In the genomic region with DNA sequence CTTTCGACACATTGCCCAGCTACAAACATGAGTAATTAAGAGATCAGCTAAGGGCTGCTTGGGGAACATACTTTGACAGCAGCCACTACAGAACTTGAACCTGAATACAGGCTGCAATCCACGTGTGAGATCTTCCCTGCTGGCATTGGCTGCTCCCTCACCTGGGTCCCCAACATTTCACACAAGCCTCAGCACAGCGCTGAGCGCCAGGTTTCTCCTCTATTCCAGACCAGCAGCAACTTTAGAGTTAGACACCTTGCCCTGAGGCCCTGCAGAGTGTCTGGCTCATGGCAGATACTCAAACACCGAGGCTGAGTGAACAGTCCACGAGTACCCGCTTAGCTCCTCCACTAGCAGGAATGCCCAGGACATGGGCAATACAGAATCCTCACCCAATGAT, we compare ENCODE assay signal across 1 cellular context.
TF ChIP-seq lines count a peak whose summit lies in the region.

No MANE protein-coding gene starts in this region.

TF ChIP-seq in H1, 55 proteins besides CTCF, POLR2A, EP300 and RAD21:
- TF ChIP-seq RNF2 (IDR thresholded peaks at IDR 0.05; ENCODE audit: borderline replicate concordance, low read depth, low read length, missing control alignments, poor library complexity, severe bottlenecking) = no peak
- TF ChIP-seq NRF1 (IDR thresholded peaks at IDR 0.05; ENCODE audit: low read depth, low read length) = no peak
- no peak for TF ChIP-seq SAP30 (IDR thresholded peaks at IDR 0.05; ENCODE audit: insufficient read depth, insufficient replicate concordance, low read length)
- TF ChIP-seq, protein P1, sequence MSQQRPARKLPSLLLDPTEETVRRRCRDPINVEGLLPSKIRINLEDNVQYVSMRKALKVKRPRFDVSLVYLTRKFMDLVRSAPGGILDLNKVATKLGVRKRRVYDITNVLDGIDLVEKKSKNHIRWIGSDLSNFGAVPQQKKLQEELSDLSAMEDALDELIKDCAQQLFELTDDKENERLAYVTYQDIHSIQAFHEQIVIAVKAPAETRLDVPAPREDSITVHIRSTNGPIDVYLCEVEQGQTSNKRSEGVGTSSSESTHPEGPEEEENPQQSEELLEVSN (IDR thresholded peaks at IDR 0.05) = no peak
- TF ChIP-seq BRCA1 (IDR thresholded peaks at IDR 0.05; ENCODE audit: low read depth, low read length) = no peak
- TF ChIP-seq SP2 (IDR thresholded peaks at IDR 0.05; ENCODE audit: low read length) = no peak
- TF ChIP-seq SP4 (IDR thresholded peaks at IDR 0.05; ENCODE audit: low read length) = no peak
TF ChIP-seq in H1: peak in this region for 0.
